10 cellular contexts compared by ENCODE assay signal in genomic region chr9:7186175-7186574, GRCh38.
A peak's percentile ranks its signal among the peaks of the same experiment; 100 is the strongest.
DNase-seq lines count a peak whose midpoint lies in the region; ATAC-seq, FAIRE-seq and TF ChIP-seq lines count a peak whose summit lies in the region.
"Had no signal": no experiment of that assay in that cellular context is flagged by ENCODE, and none has a peak within 500 bp of the region (broad histone marks: within the 10 kb centered on the region; RNA-seq: fewer than 3 reads in every experiment).

No MANE protein-coding gene starts in this region.

- H3K4me3 ChIP-seq in left lung = no peak overlapping the region

- no peak for DNase-seq in D721Med (ENCODE audit: insufficient read length, low spot score)
- DNase-seq in HK-2 (ENCODE audit: unreplicated experiment) = peak; percentile 4
- DNase-seq in activated CD4-positive, alpha-beta memory T cell treated with anti-CD3 and anti-CD28 coated beads, Interleukin-2, amount 10 ng/mL, durations not matched to agents 7 days and 5 days = peak; percentile 20
- no peak for DNase-seq in left lung
- no peak for DNase-seq in SK-N-DZ (ENCODE audit: low spot score)
- DNase-seq in activated CD4-positive, alpha-beta T cell treated with anti-CD3 and anti-CD28 coated beads for 4 hours = no peak
- no peak for DNase-seq in activated effector memory CD4-positive, alpha-beta T cell treated with Interleukin-2 at 50 U/mL for 16 hours
- DNase-seq: activated B cell treated with CpG ODN at 0.5 μM for 24 hours had no signal

- POLR2A ChIA-PET in activated CD4-positive, alpha-beta memory T cell treated with anti-CD3 and anti-CD28 coated beads, Interleukin-2, amount 10 ng/mL, durations not matched to agents 7 days and 5 days (lab: Charles Lee) = interaction anchor here (0.6 kb wide), 1 partner anchor 15 kb away, joined by 3 read pairs; no protein-coding TSS in a partner anchor

- ATAC-seq in left lung (peak; percentile 49), GM19452 (IDR thresholded peaks at IDR 0.05; ENCODE audit: unreplicated experiment) (no peak)

- H3K27me3 Mint-ChIP-seq in activated CD4-positive, alpha-beta memory T cell treated with anti-CD3 and anti-CD28 coated beads, Interleukin-2, amount 10 ng/mL, durations not matched to agents 7 days and 5 days = no peaks in the 10 kb centered on the region
- H3K27me3 Mint-ChIP-seq: activated B cell treated with CpG ODN at 0.5 μM for 24 hours had no signal

- H3K36me3 ChIP-seq in left lung = peaks cover 0 to 5% of the 10 kb centered on the region in 2 donors

- H3K27me3 ChIP-seq in left lung = no peaks in the 10 kb centered on the region

- CTCF ChIA-PET in activated CD4-positive, alpha-beta memory T cell treated with anti-CD3 and anti-CD28 coated beads, Interleukin-2, amount 10 ng/mL, durations not matched to agents 7 days and 5 days (lab: Charles Lee) = interaction anchor here (1.6 to 3.1 kb wide), 3 partner anchors 35 to 359 kb away, joined by 4 to 10 read pairs (median 8); no protein-coding TSS in a partner anchor

- no peak overlapping the region for H3K4me3 Mint-ChIP-seq in activated CD4-positive, alpha-beta memory T cell treated with anti-CD3 and anti-CD28 coated beads, Interleukin-2, amount 10 ng/mL, durations not matched to agents 7 days and 5 days
- H3K4me3 Mint-ChIP-seq: activated B cell treated with CpG ODN at 0.5 μM for 24 hours had no signal

- no peaks in the 10 kb centered on the region for H3K4me1 Mint-ChIP-seq in activated CD4-positive, alpha-beta memory T cell treated with anti-CD3 and anti-CD28 coated beads, Interleukin-2, amount 10 ng/mL, durations not matched to agents 7 days and 5 days
- H3K4me1 Mint-ChIP-seq: activated B cell treated with CpG ODN at 0.5 μM for 24 hours had no signal

- H3K9me3 Mint-ChIP-seq in activated CD4-positive, alpha-beta memory T cell treated with anti-CD3 and anti-CD28 coated beads, Interleukin-2, amount 10 ng/mL, durations not matched to agents 7 days and 5 days = peaks cover 31% of the 10 kb centered on the region

- H3K4me1 ChIP-seq in left lung = no peaks in the 10 kb centered on the region

- intact Hi-C loops in left lung (cut with DNase I) = no loop called here

- H3K36me3 Mint-ChIP-seq in activated CD4-positive, alpha-beta memory T cell treated with anti-CD3 and anti-CD28 coated beads, Interleukin-2, amount 10 ng/mL, durations not matched to agents 7 days and 5 days (ENCODE audit: low read depth) = peaks cover 35% of the 10 kb centered on the region

- peak; percentile 33 for TF ChIP-seq CTCF in D721Med (IDR thresholded peaks at IDR 0.05; ENCODE audit: insufficient read depth, missing control alignments)
- TF ChIP-seq CTCF in left lung (IDR thresholded peaks at IDR 0.05) = peak; percentile 34 to 40

- no peak for FAIRE-seq in D721Med (lab: Jason Lieb, UNC)
- FAIRE-seq: endometrium had no signal

- peaks cover 0 to 8% of the 10 kb centered on the region in 2 donors for H3K9me3 ChIP-seq in left lung

- no peak overlapping the region for H3K27ac Mint-ChIP-seq in activated CD4-positive, alpha-beta memory T cell treated with anti-CD3 and anti-CD28 coated beads, Interleukin-2, amount 10 ng/mL, durations not matched to agents 7 days and 5 days
- H3K27ac Mint-ChIP-seq: activated B cell treated with CpG ODN at 0.5 μM for 24 hours had no signal

- no peak overlapping the region for H3K27ac ChIP-seq in left lung

Comparison
In these comparisons a context has a peak if more than half of its experiments do, and no peak if none do; other contexts are left out.
1. DNase-seq: peak in HK-2 (single experiment) and activated CD4-positive, alpha-beta memory T cell treated with anti-CD3 and anti-CD28 coated beads, Interleukin-2, amount 10 ng/mL, durations not matched to agents 7 days and 5 days (single experiment); none in D721Med (single experiment), left lung (0 of 2), SK-N-DZ (single experiment), activated CD4-positive, alpha-beta T cell treated with anti-CD3 and anti-CD28 coated beads for 4 hours (0 of 2) and activated effector memory CD4-positive, alpha-beta T cell treated with Interleukin-2 at 50 U/mL for 16 hours (single experiment).